ENCODE assay signal across 13 cellular contexts in the genomic region with DNA sequence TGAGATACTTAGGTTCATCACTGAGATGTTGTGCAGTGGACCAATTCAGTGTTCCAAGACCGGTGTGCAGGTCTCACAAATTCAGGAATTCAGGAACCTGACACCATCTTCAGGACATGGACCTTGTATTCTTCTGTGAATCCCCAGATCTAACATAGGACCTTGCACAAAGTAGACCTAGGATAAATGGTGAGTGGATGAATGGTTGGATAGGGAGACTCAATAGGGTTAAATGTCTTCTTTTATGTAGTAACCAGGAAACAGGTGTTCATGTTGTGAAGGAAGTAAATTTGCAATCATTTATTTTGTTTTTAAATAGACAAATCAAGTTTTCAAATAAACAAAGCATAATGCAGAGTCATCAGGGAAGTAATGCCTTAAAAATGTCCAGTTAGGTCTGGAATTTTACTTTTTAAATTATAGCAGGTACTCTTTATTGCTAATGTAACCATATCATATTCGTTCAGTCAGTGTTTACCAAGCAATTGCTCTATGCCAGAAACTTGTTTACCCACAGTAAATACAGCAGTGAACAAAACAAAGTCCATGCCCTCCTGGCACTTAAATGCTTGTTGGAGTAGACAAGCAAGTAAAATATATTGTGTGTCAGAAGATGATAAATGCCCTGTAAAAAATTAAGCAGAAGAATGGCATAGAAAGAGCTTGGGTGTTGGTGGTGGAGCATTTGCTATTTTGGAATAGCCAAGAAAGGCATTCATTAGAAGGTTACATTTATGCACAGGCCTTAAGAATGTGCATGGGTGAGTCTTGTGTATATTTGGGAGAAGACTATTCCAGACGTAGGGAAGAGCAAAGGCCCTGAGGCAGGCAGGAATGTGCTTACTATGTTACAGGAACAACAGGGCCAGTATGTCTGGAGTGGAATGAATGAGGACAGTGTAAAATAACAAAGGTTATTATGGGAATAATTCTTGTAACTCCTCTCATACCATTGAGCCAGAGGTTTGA.
DNase-seq lines count a peak whose midpoint lies in the region; ATAC-seq lines count a peak whose summit lies in the region.
"Had no signal": no experiment of that assay in that cellular context is flagged by ENCODE, and none has a peak within 500 bp of the region (broad histone marks: within the 10 kb centered on the region; RNA-seq: fewer than 3 reads in every experiment).

No MANE protein-coding gene starts in this region.

- ATAC-seq in GM21723 (IDR thresholded peaks at IDR 0.05; ENCODE audit: unreplicated experiment): no peak
- ATAC-seq: natural killer cell had no signal

- DNase-seq in COR-L47 (lab: John Stamatoyannopoulos, UW) (peak; percentile 84), NCI-H128 (lab: John Stamatoyannopoulos, UW; ENCODE audit: unreplicated experiment) (peak; percentile 8), NCI-H510A treated with DMSO at 0.1 percent for 48 hours (lab: John Stamatoyannopoulos, UW) (peak; percentile 93), foreskin melanocyte (peak; percentile 80), NCI-H187 (lab: John Stamatoyannopoulos, UW) (no peak)
- no peak for DNase-seq in stimulated activated CD4-positive, alpha-beta T cell treated with anti-CD3 and anti-CD28 coated beads, Interleukin-15, amount 100 ng/mL, for 24 hours
- no peak for DNase-seq in activated CD4-positive, alpha-beta T cell treated with anti-CD3 and anti-CD28 coated beads, Interleukin-2, amount 50 U/mL, for 1 hour
- DNase-seq: activated CD4-positive, CD25-positive, alpha-beta regulatory T cell; amygdala; mammary epithelial cell; natural killer cell; stomach had no signal

Comparison
In these comparisons a context has a peak if more than half of its experiments do, and no peak if none do; other contexts are left out.
1. DNase-seq: peak in COR-L47 (single experiment), NCI-H128 (single experiment), NCI-H510A treated with DMSO at 0.1 percent for 48 hours (single experiment) and foreskin melanocyte (single experiment); none in NCI-H187 (0 of 2), stimulated activated CD4-positive, alpha-beta T cell treated with anti-CD3 and anti-CD28 coated beads, Interleukin-15, amount 100 ng/mL, for 24 hours (single experiment) and activated CD4-positive, alpha-beta T cell treated with anti-CD3 and anti-CD28 coated beads, Interleukin-2, amount 50 U/mL, for 1 hour (single experiment).